In genomic region chr12:106956048-106956935, GRCh38 we compare ENCODE assay signal across 8 cellular contexts. TPM values are rescaled to one million over a fixed set of nuclear protein-coding genes. Genes with fewer than 3 reads are reported as not detected.
A peak's percentile ranks its signal among the peaks of the same experiment; 100 is the strongest.
DNase-seq lines count a peak whose midpoint lies in the region; ATAC-seq and TF ChIP-seq lines count a peak whose summit lies in the region.

No MANE protein-coding gene starts in this region.

- peak; percentile 27 for ATAC-seq in GM18870 (IDR thresholded peaks at IDR 0.05; ENCODE audit: unreplicated experiment)
- peak; percentile 39 for ATAC-seq in HG03196 (IDR thresholded peaks at IDR 0.05; ENCODE audit: unreplicated experiment)
- ATAC-seq in activated CD8-positive, alpha-beta memory T cell treated with anti-CD3 and anti-CD28 coated beads, Interleukin-2, amount 10 ng/mL, durations not matched to agents 7 days and 5 days = peak; percentile 63

- H3K27ac Mint-ChIP-seq in activated CD8-positive, alpha-beta memory T cell treated with anti-CD3 and anti-CD28 coated beads, Interleukin-2, amount 10 ng/mL, durations not matched to agents 7 days and 5 days = peak overlapping the region; percentile 88

- H3K4me3 ChIP-seq in endocrine pancreas (ENCODE audit: control insufficient read depth, insufficient read depth, low read length) = peak overlapping the region; percentile 96

- peaks cover 20% of the 10 kb centered on the region for H3K4me1 Mint-ChIP-seq in activated CD8-positive, alpha-beta memory T cell treated with anti-CD3 and anti-CD28 coated beads, Interleukin-2, amount 10 ng/mL, durations not matched to agents 7 days and 5 days

- TF ChIP-seq CTCF in AG09319 (IDR thresholded peaks at IDR 0.05; ENCODE audit: low read depth, low read length) = peak; percentile 3

- H3K27me3 ChIP-seq in endocrine pancreas (ENCODE audit: control insufficient read depth, insufficient read depth, low read length) = no peaks in the 10 kb centered on the region

- H3K27me3 Mint-ChIP-seq in activated CD8-positive, alpha-beta memory T cell treated with anti-CD3 and anti-CD28 coated beads, Interleukin-2, amount 10 ng/mL, durations not matched to agents 7 days and 5 days = no peaks in the 10 kb centered on the region

- H3K36me3 ChIP-seq in endocrine pancreas (ENCODE audit: control insufficient read depth, insufficient read depth, low read length) = no peaks in the 10 kb centered on the region

- H3K9me3 ChIP-seq in endocrine pancreas (ENCODE audit: control insufficient read depth, low read length) = no peaks in the 10 kb centered on the region

- H3K36me3 Mint-ChIP-seq in activated CD8-positive, alpha-beta memory T cell treated with anti-CD3 and anti-CD28 coated beads, Interleukin-2, amount 10 ng/mL, durations not matched to agents 7 days and 5 days = peaks cover 7% of the 10 kb centered on the region

- peak overlapping the region; percentile 90 for H3K4me3 Mint-ChIP-seq in activated CD8-positive, alpha-beta memory T cell treated with anti-CD3 and anti-CD28 coated beads, Interleukin-2, amount 10 ng/mL, durations not matched to agents 7 days and 5 days

- DNase-seq in AG09319 (ENCODE audit: extremely low read depth, low read depth) = peak; percentile 76
- DNase-seq in NCI-H748 (lab: John Stamatoyannopoulos, UW; ENCODE audit: unreplicated experiment) = peak; percentile 88
- DNase-seq in activated CD8-positive, alpha-beta memory T cell treated with anti-CD3 and anti-CD28 coated beads, Interleukin-2, amount 10 ng/mL, durations not matched to agents 7 days and 5 days = peak; percentile 83
- DNase-seq in mesenteric fat pad (ENCODE audit: low spot score) = peak; percentile 91
- DNase-seq in stimulated activated CD8-positive, alpha-beta memory T cell treated with anti-CD3 and anti-CD28 coated beads, Interleukin-15, amount 100 ng/mL, for 1 hour (ENCODE audit: low read depth) = peak; percentile 25

- H3K9ac ChIP-seq in endocrine pancreas (ENCODE audit: control insufficient read depth, insufficient read depth, low read length) = peak overlapping the region; percentile 80

- H3K4me1 ChIP-seq in endocrine pancreas (ENCODE audit: control insufficient read depth, insufficient read depth, low read length) = peaks cover 14% of the 10 kb centered on the region

- CTCF ChIA-PET in activated CD8-positive, alpha-beta memory T cell treated with anti-CD3 and anti-CD28 coated beads, Interleukin-2, amount 10 ng/mL, durations not matched to agents 7 days and 5 days (lab: Charles Lee) = interaction anchor here (0.8 to 1.8 kb wide), 8 partner anchors 15 to 705 kb away, joined by 3 to 7 read pairs (median 3); partner anchors contain the start of genes MTERF2 and RIC8B

- no peaks in the 10 kb centered on the region for H3K9me3 Mint-ChIP-seq in activated CD8-positive, alpha-beta memory T cell treated with anti-CD3 and anti-CD28 coated beads, Interleukin-2, amount 10 ng/mL, durations not matched to agents 7 days and 5 days (ENCODE audit: low read depth)

RNA-seq across cellular contexts. Expression of gene TMEM263, which starts 0.6 kb away (rescaled TPM):
- total RNA-seq in activated CD8-positive, alpha-beta memory T cell treated with anti-CD3 and anti-CD28 coated beads, Interleukin-2, amount 10 ng/mL, durations not matched to agents 7 days and 5 days = 10 to 100 TPM; 18.9 to 28.8 TPM
- 46.2 TPM for total RNA-seq in mesenteric fat pad

RNA-seq across cellular contexts. Expression of gene MTERF2, which starts 30.7 kb away (rescaled TPM):
- 1 to 10 TPM; 5.6 to 6.9 TPM for total RNA-seq in activated CD8-positive, alpha-beta memory T cell treated with anti-CD3 and anti-CD28 coated beads, Interleukin-2, amount 10 ng/mL, durations not matched to agents 7 days and 5 days
- 14.2 TPM for total RNA-seq in mesenteric fat pad

Comparison
In these comparisons a context has a peak if more than half of its experiments do, and no peak if none do; other contexts are left out.
1. Peak in every context shown above with its lines: DNase-seq, ATAC-seq and H3K4me3 ChIP-seq.
2. DNase-seq: peak in every context shown above with its lines; median percentile 91 in mesenteric fat pad; 88 in NCI-H748; 83 in activated CD8-positive, alpha-beta memory T cell treated with anti-CD3 and anti-CD28 coated beads, Interleukin-2, amount 10 ng/mL, durations not matched to agents 7 days and 5 days; 76 in AG09319; 25 in stimulated activated CD8-positive, alpha-beta memory T cell treated with anti-CD3 and anti-CD28 coated beads, Interleukin-15, amount 100 ng/mL, for 1 hour.